Comparison of ENCODE assay signal across 2 cellular contexts in the genomic region with DNA sequence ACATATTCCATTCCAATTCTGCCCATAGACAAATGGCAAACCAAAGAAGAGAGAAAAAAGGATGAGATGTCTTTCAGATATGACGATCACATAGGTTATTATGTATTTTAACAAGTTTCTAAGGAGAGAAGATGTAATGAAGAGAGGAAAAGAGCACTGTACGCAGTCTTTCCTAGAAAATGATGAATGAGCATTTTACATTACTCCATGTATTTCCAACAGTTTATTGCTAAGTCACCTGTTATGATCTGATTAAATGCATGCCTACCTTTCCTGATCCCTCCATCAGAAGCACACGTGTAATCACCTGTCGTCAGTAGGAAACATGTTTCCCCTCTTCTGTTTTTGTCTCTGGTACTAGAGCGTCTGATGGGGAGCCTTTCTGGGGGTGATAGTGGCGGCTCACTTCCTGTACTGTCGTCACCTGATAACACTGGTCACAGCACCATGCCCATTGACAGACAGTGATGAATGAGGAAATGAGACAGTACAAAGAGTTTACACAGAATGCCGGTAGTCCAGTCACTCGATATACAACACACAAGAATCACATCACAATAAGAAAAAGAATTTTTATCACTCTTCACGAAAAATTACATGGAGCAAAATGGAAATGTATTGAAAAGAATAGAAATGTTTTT.
TF ChIP-seq lines count a peak whose summit lies in the region.

No MANE protein-coding gene starts in this region.

TF ChIP-seq in GM12878, 131 proteins besides CTCF, POLR2A, EP300 and RAD21 (continued from another document and continues in another):
- TF ChIP-seq, protein P1, sequence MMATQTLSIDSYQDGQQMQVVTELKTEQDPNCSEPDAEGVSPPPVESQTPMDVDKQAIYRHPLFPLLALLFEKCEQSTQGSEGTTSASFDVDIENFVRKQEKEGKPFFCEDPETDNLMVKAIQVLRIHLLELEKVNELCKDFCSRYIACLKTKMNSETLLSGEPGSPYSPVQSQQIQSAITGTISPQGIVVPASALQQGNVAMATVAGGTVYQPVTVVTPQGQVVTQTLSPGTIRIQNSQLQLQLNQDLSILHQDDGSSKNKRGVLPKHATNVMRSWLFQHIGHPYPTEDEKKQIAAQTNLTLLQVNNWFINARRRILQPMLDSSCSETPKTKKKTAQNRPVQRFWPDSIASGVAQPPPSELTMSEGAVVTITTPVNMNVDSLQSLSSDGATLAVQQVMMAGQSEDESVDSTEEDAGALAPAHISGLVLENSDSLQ (IDR thresholded peaks at IDR 0.05) = peak; percentile 84
- TF ChIP-seq RUNX3 (IDR thresholded peaks at IDR 0.05; ENCODE audit: low read length) = no peak
- no peak for TF ChIP-seq YBX1 (IDR thresholded peaks at IDR 0.05)
- no peak for TF ChIP-seq ATF3 (IDR thresholded peaks at IDR 0.05; ENCODE audit: borderline replicate concordance, extremely low read depth, low read depth, low read length)
- TF ChIP-seq TCF7 (IDR thresholded peaks at IDR 0.05; ENCODE audit: borderline replicate concordance) = no peak
- TF ChIP-seq ZNF384 (IDR thresholded peaks at IDR 0.05; ENCODE audit: borderline replicate concordance, low read depth, low read length) = no peak
- no peak for TF ChIP-seq SMAD5 (IDR thresholded peaks at IDR 0.05; ENCODE audit: low read depth)
- TF ChIP-seq IKZF1 (conservative IDR thresholded peaks at IDR 0.05) = no peak
- TF ChIP-seq NR2C2 (IDR thresholded peaks at IDR 0.05; ENCODE audit: borderline replicate concordance, control insufficient read depth, insufficient read length, low read depth) = no peak
- TF ChIP-seq NFYA (IDR thresholded peaks at IDR 0.05; ENCODE audit: borderline replicate concordance, low read depth, low read length) = no peak
- TF ChIP-seq RBBP5 (conservative IDR thresholded peaks at IDR 0.05) = no peak
- TF ChIP-seq, protein P2, sequence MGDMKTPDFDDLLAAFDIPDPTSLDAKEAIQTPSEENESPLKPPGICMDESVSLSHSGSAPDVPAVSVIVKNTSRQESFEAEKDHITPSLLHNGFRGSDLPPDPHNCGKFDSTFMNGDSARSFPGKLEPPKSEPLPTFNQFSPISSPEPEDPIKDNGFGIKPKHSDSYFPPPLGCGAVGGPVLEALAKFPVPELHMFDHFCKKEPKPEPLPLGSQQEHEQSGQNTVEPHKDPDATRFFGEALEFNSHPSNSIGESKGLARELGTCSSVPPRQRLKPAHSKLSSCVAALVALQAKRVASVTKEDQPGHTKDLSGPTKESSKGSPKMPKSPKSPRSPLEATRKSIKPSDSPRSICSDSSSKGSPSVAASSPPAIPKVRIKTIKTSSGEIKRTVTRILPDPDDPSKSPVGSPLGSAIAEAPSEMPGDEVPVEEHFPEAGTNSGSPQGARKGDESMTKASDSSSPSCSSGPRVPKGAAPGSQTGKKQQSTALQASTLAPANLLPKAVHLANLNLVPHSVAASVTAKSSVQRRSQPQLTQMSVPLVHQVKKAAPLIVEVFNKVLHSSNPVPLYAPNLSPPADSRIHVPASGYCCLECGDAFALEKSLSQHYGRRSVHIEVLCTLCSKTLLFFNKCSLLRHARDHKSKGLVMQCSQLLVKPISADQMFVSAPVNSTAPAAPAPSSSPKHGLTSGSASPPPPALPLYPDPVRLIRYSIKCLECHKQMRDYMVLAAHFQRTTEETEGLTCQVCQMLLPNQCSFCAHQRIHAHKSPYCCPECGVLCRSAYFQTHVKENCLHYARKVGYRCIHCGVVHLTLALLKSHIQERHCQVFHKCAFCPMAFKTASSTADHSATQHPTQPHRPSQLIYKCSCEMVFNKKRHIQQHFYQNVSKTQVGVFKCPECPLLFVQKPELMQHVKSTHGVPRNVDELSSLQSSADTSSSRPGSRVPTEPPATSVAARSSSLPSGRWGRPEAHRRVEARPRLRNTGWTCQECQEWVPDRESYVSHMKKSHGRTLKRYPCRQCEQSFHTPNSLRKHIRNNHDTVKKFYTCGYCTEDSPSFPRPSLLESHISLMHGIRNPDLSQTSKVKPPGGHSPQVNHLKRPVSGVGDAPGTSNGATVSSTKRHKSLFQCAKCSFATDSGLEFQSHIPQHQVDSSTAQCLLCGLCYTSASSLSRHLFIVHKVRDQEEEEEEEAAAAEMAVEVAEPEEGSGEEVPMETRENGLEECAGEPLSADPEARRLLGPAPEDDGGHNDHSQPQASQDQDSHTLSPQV (IDR thresholded peaks at IDR 0.05) = no peak
- no peak for TF ChIP-seq CREB1 (IDR thresholded peaks at IDR 0.05; ENCODE audit: low read depth)
- no peak for TF ChIP-seq FOXM1 (IDR thresholded peaks at IDR 0.05; ENCODE audit: low read depth, low read length)
- TF ChIP-seq KLF5 (IDR thresholded peaks at IDR 0.05; ENCODE audit: partially characterized antibody) = no peak
- TF ChIP-seq TCF3 (IDR thresholded peaks at IDR 0.05; ENCODE audit: borderline replicate concordance, insufficient read depth, low read depth, low read length) = no peak
- TF ChIP-seq PBX3 (IDR thresholded peaks at IDR 0.05; ENCODE audit: insufficient replicate concordance, low read depth, low read length) = peak; percentile 32
- no peak for TF ChIP-seq BHLHE40 (IDR thresholded peaks at IDR 0.05; ENCODE audit: borderline replicate concordance in 1 of 2, low read depth in 2 of 2, low read length in 1 of 2)
- no peak for TF ChIP-seq HCFC1 (IDR thresholded peaks at IDR 0.05; ENCODE audit: low read length)

TF ChIP-seq in HepG2, 621 proteins besides CTCF, POLR2A, EP300 and RAD21 (continued from another document):
- TF ChIP-seq JARID2 (CRISPR knock-in tag; IDR thresholded peaks at IDR 0.05; ENCODE audit: insufficient replicate concordance) (no peak), SKIL (CRISPR knock-in tag; IDR thresholded peaks at IDR 0.05; ENCODE audit: borderline replicate concordance) (no peak), STAG1 (CRISPR knock-in tag; IDR thresholded peaks at IDR 0.05) (no peak), YY1 (IDR thresholded peaks at IDR 0.05; ENCODE audit: insufficient read depth, insufficient replicate concordance, low read depth, low read length) (no peak), ZNF746 (CRISPR knock-in tag; IDR thresholded peaks at IDR 0.05) (no peak), ZBTB2 (CRISPR knock-in tag; IDR thresholded peaks at IDR 0.05; ENCODE audit: low read depth) (no peak), DNMT3B (CRISPR knock-in tag; conservative IDR thresholded peaks at IDR 0.05) (no peak), MAFF (IDR thresholded peaks at IDR 0.05; ENCODE audit: low read depth, low read length) (peak; percentile 62), ZNF562 (CRISPR knock-in tag; IDR thresholded peaks at IDR 0.05; ENCODE audit: borderline replicate concordance) (no peak)
